1 cellular context compared by ENCODE assay signal in genomic region chr11:103433380-103433779, GRCh38.
TF ChIP-seq lines count a peak whose summit lies in the region.

No MANE protein-coding gene starts in this region.

TF ChIP-seq in HepG2, 621 proteins besides CTCF, POLR2A, EP300 and RAD21 (continued from another document):
- no peak for TF ChIP-seq ZBED4 (CRISPR knock-in tag; IDR thresholded peaks at IDR 0.05; ENCODE audit: borderline replicate concordance)
- TF ChIP-seq PRDM4 (CRISPR knock-in tag; IDR thresholded peaks at IDR 0.05; ENCODE audit: borderline replicate concordance) = no peak
- TF ChIP-seq NR0B2 (CRISPR knock-in tag; IDR thresholded peaks at IDR 0.05) = no peak
- TF ChIP-seq SNAPC2 (CRISPR knock-in tag; IDR thresholded peaks at IDR 0.05) = no peak
TF ChIP-seq in HepG2: peak in this region for 0.
